8 cellular contexts compared by ENCODE assay signal in genomic region chr9:120841930-120842684, GRCh38. TPM values are rescaled to one million over a fixed set of nuclear protein-coding genes. Genes with fewer than 3 reads are reported as not detected.
DNase-seq lines count a peak whose midpoint lies in the region; ATAC-seq and TF ChIP-seq lines count a peak whose summit lies in the region.

No MANE protein-coding gene starts in this region.

- peak overlapping the region; percentile 98 for H3K4me3 Mint-ChIP-seq in activated CD4-positive, alpha-beta T cell treated with anti-CD3 and anti-CD28 coated beads for 36 hours
- peak overlapping the region; percentile 93 to 100 for H3K4me3 Mint-ChIP-seq in stimulated activated naive B cell treated with anti-CD40 and anti-IgM and Interleukin-4, amounts not matched to agents 10 μg/mL and 1 μg/mL and 100 μg/mL, for 72 hours

- peak overlapping the region; percentile 91 for H3K27ac Mint-ChIP-seq in activated CD4-positive, alpha-beta T cell treated with anti-CD3 and anti-CD28 coated beads for 36 hours
- H3K27ac Mint-ChIP-seq in stimulated activated naive B cell treated with anti-CD40 and anti-IgM and Interleukin-4, amounts not matched to agents 10 μg/mL and 1 μg/mL and 100 μg/mL, for 72 hours, result peak overlapping the region; percentile 99

- CTCF ChIA-PET in activated CD4-positive, alpha-beta T cell treated with anti-CD3 and anti-CD28 coated beads for 36 hours (lab: Charles Lee), result interaction anchor here (0.7 kb wide), 2 partner anchors 27 to 156 kb away, joined by 3 to 5 read pairs; no protein-coding TSS in a partner anchor

- no peak for DNase-seq in activated CD4-positive, alpha-beta T cell treated with anti-CD3 and anti-CD28 coated beads for 36 hours
- DNase-seq in activated CD4-positive, alpha-beta T cell treated with anti-CD3 and anti-CD28 coated beads for 48 hours, result no peak
- no peak for DNase-seq in HL-60 (ENCODE audit: low read depth in 1 of 2, low spot score in 1 of 2)
- peak; percentile 19 for DNase-seq in iPS-NIHi11 (ENCODE audit: low spot score)
- no peak for DNase-seq in stimulated activated naive B cell treated with anti-CD40 and anti-IgM and Interleukin-4, amounts not matched to agents 10 μg/mL and 1 μg/mL and 100 μg/mL, for 72 hours
- DNase-seq in T1000 (lab: John Stamatoyannopoulos, UW), result no peak

- TF ChIP-seq CTCF in HL-60 (IDR thresholded peaks at IDR 0.05; ENCODE audit: insufficient read depth, low read length), result no peak

- H3K9me3 Mint-ChIP-seq in activated CD4-positive, alpha-beta T cell treated with anti-CD3 and anti-CD28 coated beads for 36 hours (ENCODE audit: low read depth), result no peaks in the 10 kb centered on the region
- no peaks in the 10 kb centered on the region for H3K9me3 Mint-ChIP-seq in stimulated activated naive B cell treated with anti-CD40 and anti-IgM and Interleukin-4, amounts not matched to agents 10 μg/mL and 1 μg/mL and 100 μg/mL, for 72 hours

- H3K27me3 Mint-ChIP-seq in activated CD4-positive, alpha-beta T cell treated with anti-CD3 and anti-CD28 coated beads for 36 hours, result no peaks in the 10 kb centered on the region
- H3K27me3 Mint-ChIP-seq in stimulated activated naive B cell treated with anti-CD40 and anti-IgM and Interleukin-4, amounts not matched to agents 10 μg/mL and 1 μg/mL and 100 μg/mL, for 72 hours, result no peaks in the 10 kb centered on the region

- POLR2A ChIA-PET in activated CD4-positive, alpha-beta T cell treated with anti-CD3 and anti-CD28 coated beads for 36 hours (lab: Charles Lee), result interaction anchor here (1.0 to 2.1 kb wide), 4 partner anchors 9 to 89 kb away, joined by 4 to 9 read pairs (median 5); no protein-coding TSS in a partner anchor

- H3K4me3 ChIP-seq in HL-60 (replicated peaks; ENCODE audit: insufficient read depth, low read length), result peak overlapping the region; percentile 51

- intact Hi-C loops in activated CD4-positive, alpha-beta T cell treated with anti-CD3 and anti-CD28 coated beads for 36 hours (cut with DNase I, micrococcal nuclease), result loop anchor here (1.0 to 10.0 kb wide), 6 partner anchors 49 to 359 kb away; partner anchors contain the start of genes CNTRL (in 2 of the 2), FBXW2 (in 1 of the 2), MEGF9 (in 1 of the 2) and RAB14 (in 1 of the 2)

- peaks cover 69% of the 10 kb centered on the region for H3K36me3 Mint-ChIP-seq in activated CD4-positive, alpha-beta T cell treated with anti-CD3 and anti-CD28 coated beads for 36 hours (ENCODE audit: low read depth)
- H3K36me3 Mint-ChIP-seq in stimulated activated naive B cell treated with anti-CD40 and anti-IgM and Interleukin-4, amounts not matched to agents 10 μg/mL and 1 μg/mL and 100 μg/mL, for 72 hours, result peaks cover 36 to 59% of the 10 kb centered on the region in 2 donors

- peak overlapping the region; percentile 68 for H3K27ac ChIP-seq in HL-60 (replicated peaks)
- H3K27ac ChIP-seq in angular gyrus (ENCODE audit: low read depth, low read length), result peak overlapping the region; percentile 94

- ATAC-seq in activated CD4-positive, alpha-beta T cell treated with anti-CD3 and anti-CD28 coated beads for 36 hours, result no peak
- ATAC-seq in stimulated activated naive B cell treated with anti-CD40 and anti-IgM and Interleukin-4, amounts not matched to agents 10 μg/mL and 1 μg/mL and 100 μg/mL, for 72 hours (replicated peaks), result peak; percentile 17 to 22
- no peak for ATAC-seq in GM19467 (IDR thresholded peaks at IDR 0.05; ENCODE audit: unreplicated experiment)

- H3K4me1 Mint-ChIP-seq in activated CD4-positive, alpha-beta T cell treated with anti-CD3 and anti-CD28 coated beads for 36 hours, result peaks cover 70% of the 10 kb centered on the region
- H3K4me1 Mint-ChIP-seq in stimulated activated naive B cell treated with anti-CD40 and anti-IgM and Interleukin-4, amounts not matched to agents 10 μg/mL and 1 μg/mL and 100 μg/mL, for 72 hours, result peaks cover 25 to 72% of the 10 kb centered on the region in 2 donors

- H3K27me3 ChIP-seq in HL-60 (ENCODE audit: insufficient read depth, poor library complexity, severe bottlenecking), result no peaks in the 10 kb centered on the region

RNA-seq across cellular contexts. Expression of gene PSMD5, which starts 0.6 kb away (rescaled TPM):
- total RNA-seq in activated CD4-positive, alpha-beta T cell treated with anti-CD3 and anti-CD28 coated beads for 36 hours, result 10 to 100 TPM; 53.5 to 58.3 TPM

RNA-seq across cellular contexts. Expression of gene PHF19, which starts 34.9 kb away (rescaled TPM):
- total RNA-seq in activated CD4-positive, alpha-beta T cell treated with anti-CD3 and anti-CD28 coated beads for 36 hours, result 100 to 1,000 TPM; 168 to 169 TPM

RNA-seq across cellular contexts. Expression of gene FBXW2, which starts 48.9 kb away (rescaled TPM):
- 10 to 100 TPM; 53.0 to 68.1 TPM for total RNA-seq in activated CD4-positive, alpha-beta T cell treated with anti-CD3 and anti-CD28 coated beads for 36 hours

Comparison
In these comparisons a context has a peak if more than half of its experiments do, and no peak if none do; other contexts are left out.
1. ATAC-seq: peak in stimulated activated naive B cell treated with anti-CD40 and anti-IgM and Interleukin-4, amounts not matched to agents 10 μg/mL and 1 μg/mL and 100 μg/mL, for 72 hours (2 of 2); none in activated CD4-positive, alpha-beta T cell treated with anti-CD3 and anti-CD28 coated beads for 36 hours (single experiment) and GM19467 (single experiment).